In genomic region chr11:64156235-64157011, GRCh38 we compare ENCODE assay signal across 2 cellular contexts.
TF ChIP-seq lines count a peak whose summit lies in the region.

No MANE protein-coding gene starts in this region.

TF ChIP-seq in SK-N-SH, 30 proteins besides CTCF, POLR2A, EP300 and RAD21:
- TF ChIP-seq MXI1 (IDR thresholded peaks at IDR 0.05; ENCODE audit: low read depth, low read length), result peak; percentile 79
- TF ChIP-seq FOSL2 (IDR thresholded peaks at IDR 0.05; ENCODE audit: borderline replicate concordance, low read depth), result no peak

TF ChIP-seq in SK-N-SH treated with all-trans-retinoic acid at 6 μM for 48 hours, 23 proteins besides CTCF, POLR2A, EP300 and RAD21:
- no peak for TF ChIP-seq OSR1 (CRISPR knock-in tag; IDR thresholded peaks at IDR 0.05)
- TF ChIP-seq ARNTL (CRISPR knock-in tag; IDR thresholded peaks at IDR 0.05; ENCODE audit: borderline replicate concordance, low read depth), result no peak
- TF ChIP-seq RARB (CRISPR knock-in tag; IDR thresholded peaks at IDR 0.05), result no peak
- TF ChIP-seq ZNF565 (CRISPR knock-in tag; conservative IDR thresholded peaks at IDR 0.05; ENCODE audit: low read depth), result no peak
- TF ChIP-seq BACH2 (CRISPR knock-in tag; IDR thresholded peaks at IDR 0.05; ENCODE audit: borderline replicate concordance), result no peak
- TF ChIP-seq, protein P1, sequence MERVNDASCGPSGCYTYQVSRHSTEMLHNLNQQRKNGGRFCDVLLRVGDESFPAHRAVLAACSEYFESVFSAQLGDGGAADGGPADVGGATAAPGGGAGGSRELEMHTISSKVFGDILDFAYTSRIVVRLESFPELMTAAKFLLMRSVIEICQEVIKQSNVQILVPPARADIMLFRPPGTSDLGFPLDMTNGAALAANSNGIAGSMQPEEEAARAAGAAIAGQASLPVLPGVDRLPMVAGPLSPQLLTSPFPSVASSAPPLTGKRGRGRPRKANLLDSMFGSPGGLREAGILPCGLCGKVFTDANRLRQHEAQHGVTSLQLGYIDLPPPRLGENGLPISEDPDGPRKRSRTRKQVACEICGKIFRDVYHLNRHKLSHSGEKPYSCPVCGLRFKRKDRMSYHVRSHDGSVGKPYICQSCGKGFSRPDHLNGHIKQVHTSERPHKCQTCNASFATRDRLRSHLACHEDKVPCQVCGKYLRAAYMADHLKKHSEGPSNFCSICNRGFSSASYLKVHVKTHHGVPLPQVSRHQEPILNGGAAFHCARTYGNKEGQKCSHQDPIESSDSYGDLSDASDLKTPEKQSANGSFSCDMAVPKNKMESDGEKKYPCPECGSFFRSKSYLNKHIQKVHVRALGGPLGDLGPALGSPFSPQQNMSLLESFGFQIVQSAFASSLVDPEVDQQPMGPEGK (CRISPR knock-in tag; IDR thresholded peaks at IDR 0.05; ENCODE audit: borderline replicate concordance), result no peak
- no peak for TF ChIP-seq ZNF70 (CRISPR knock-in tag; IDR thresholded peaks at IDR 0.05)
TF ChIP-seq in SK-N-SH treated with all-trans-retinoic acid at 6 μM for 48 hours: peak in this region for 0.
